In the genomic region with DNA sequence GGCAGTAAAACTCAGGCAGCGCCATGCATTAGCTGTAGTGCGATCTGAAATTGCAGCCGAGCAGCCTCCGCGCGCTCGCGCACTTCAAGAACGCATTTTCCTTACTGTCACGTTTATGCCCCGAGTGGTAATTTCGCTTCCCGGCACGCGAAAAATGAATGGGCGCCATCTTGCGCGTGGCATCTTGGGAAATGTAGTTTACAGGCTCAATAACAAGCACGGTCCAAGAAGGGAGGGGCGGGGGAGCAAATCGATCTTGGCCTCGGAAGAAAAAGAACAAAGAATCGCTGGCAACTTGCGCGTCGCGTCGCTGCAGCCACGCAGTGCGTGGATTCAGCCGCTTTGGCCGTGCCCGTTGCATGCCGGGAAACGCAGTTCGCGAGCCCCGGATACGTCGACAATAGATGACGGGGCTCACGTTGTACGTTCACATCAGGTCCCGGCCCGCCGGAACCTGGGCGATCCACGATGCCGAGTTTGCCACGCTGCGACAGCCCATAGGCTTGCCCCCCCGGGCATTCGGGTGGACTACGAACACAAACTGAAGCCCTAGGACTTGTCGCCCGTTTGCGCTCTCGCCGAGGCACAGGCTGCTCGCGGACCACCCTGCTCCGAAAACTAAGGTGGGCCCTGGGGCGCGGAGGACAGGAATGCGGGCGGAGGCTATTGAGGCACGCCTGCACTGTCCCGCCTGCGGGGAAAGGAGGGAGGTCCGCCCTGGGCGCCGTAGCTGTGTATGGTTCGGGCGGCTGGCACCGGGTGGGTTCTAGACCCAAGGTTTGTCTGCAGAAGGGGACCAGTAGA, we compare ENCODE assay signal across 8 cellular contexts. TPM values are rescaled to one million over a fixed set of nuclear protein-coding genes. Genes with fewer than 3 reads are reported as not detected.
DNase-seq lines count a peak whose midpoint lies in the region; ATAC-seq and TF ChIP-seq lines count a peak whose summit lies in the region.

A gene with protein sequence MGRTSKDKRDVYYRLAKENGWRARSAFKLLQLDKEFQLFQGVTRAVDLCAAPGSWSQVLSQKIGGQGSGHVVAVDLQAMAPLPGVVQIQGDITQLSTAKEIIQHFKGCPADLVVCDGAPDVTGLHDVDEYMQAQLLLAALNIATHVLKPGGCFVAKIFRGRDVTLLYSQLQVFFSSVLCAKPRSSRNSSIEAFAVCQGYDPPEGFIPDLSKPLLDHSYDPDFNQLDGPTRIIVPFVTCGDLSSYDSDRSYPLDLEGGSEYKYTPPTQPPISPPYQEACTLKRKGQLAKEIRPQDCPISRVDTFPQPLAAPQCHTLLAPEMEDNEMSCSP (plus strand): TSS at position 426 of the 804 bp plus-strand sequence. CDS start 1,849 bp downstream, outside the sequence.

- H3K36me3 Mint-ChIP-seq in WTC11: peaks cover 9% of the 10 kb centered on the region

- H3K4me3 ChIP-seq in cardiac fibroblast (replicated peaks in 1 of 2; ENCODE audit: low read depth in 2 of 2, low read length in 2 of 2): peak within 1 kb of the TSS; percentile 80

- ATAC-seq in GM18873 (IDR thresholded peaks at IDR 0.05; ENCODE audit: low FRiP score, unreplicated experiment): peak; percentile 81
- ATAC-seq in HG03139 (IDR thresholded peaks at IDR 0.05; ENCODE audit: unreplicated experiment): peak; percentile 85
- ATAC-seq in WTC11: peak; percentile 69

- in situ Hi-C loops in ACHN (cut with HindIII; ENCODE audit: low pct_ligation_motif_present, low pct_unique_long_range_greater_than_20kb, low sequenced_read_pairs): no loop called here

- CTCF ChIA-PET in WTC11 (lab: Charles Lee): interaction anchor here (0.8 kb wide), 1 partner anchor 8 kb away, joined by 3 read pairs; no protein-coding TSS in a partner anchor

- H3K27ac Mint-ChIP-seq in WTC11: peak within 1 kb of the TSS; percentile 95

- H3K27me3 Mint-ChIP-seq in WTC11 (ENCODE audit: low read depth): no peaks in the 10 kb centered on the region

- DNase-seq in ACHN: peak; percentile 68
- DNase-seq in NCI-H226: peak; percentile 81
- peak; percentile 44 for DNase-seq in WTC11 (ENCODE audit: low spot score)
- peak; percentile 94 to 95 for DNase-seq in cardiac fibroblast (ENCODE audit: low read depth in 2 of 2)
- DNase-seq in iPS-NIHi7 (ENCODE audit: extremely low spot score): peak; percentile 63
- peak; percentile 68 for DNase-seq in smooth muscle cell of the brain vasculature (ENCODE audit: low read depth, low spot score)

- H3K4me3 Mint-ChIP-seq in WTC11: peak within 1 kb of the TSS; percentile 93

- H3K9me3 Mint-ChIP-seq in WTC11: no peaks in the 10 kb centered on the region

- H3K4me1 Mint-ChIP-seq in WTC11: peaks cover 38% of the 10 kb centered on the region

- POLR2A ChIA-PET in WTC11 (lab: Charles Lee): no interaction called here

- TF ChIP-seq CTCF in WTC11 (IDR thresholded peaks at IDR 0.05) (no peak), cardiac fibroblast (IDR thresholded peaks at IDR 0.05; ENCODE audit: low read depth, low read length) (no peak)

TF ChIP-seq in WTC11, 78 proteins besides CTCF, POLR2A, EP300 and RAD21:
- TF ChIP-seq ZBTB21 (CRISPR knock-in tag; IDR thresholded peaks at IDR 0.05; ENCODE audit: borderline replicate concordance) (no peak), NFYB (CRISPR knock-in tag; conservative IDR thresholded peaks at IDR 0.05; ENCODE audit: low read depth) (no peak), ELF4 (CRISPR knock-in tag; IDR thresholded peaks at IDR 0.05; ENCODE audit: low read depth) (no peak), NFE2L1 (CRISPR knock-in tag; IDR thresholded peaks at IDR 0.05) (no peak), ZNF396 (CRISPR knock-in tag; IDR thresholded peaks at IDR 0.05; ENCODE audit: borderline replicate concordance) (no peak), FOXP1 (CRISPR knock-in tag; IDR thresholded peaks at IDR 0.05; ENCODE audit: borderline replicate concordance) (peak; percentile 57; the same call in 1 of the 2 replicates), MAX (CRISPR knock-in tag; IDR thresholded peaks at IDR 0.05) (peak; percentile 75), TEAD1 (CRISPR knock-in tag; IDR thresholded peaks at IDR 0.05) (0 out of 2 replicates have a peak, but pooled peaks have one; percentile 22), ZNF263 (CRISPR knock-in tag; IDR thresholded peaks at IDR 0.05; ENCODE audit: low read depth) (no peak), CREM (CRISPR knock-in tag; IDR thresholded peaks at IDR 0.05) (peak; percentile 81; the same call in 1 of the 2 replicates), ZNF317 (CRISPR knock-in tag; IDR thresholded peaks at IDR 0.05; ENCODE audit: borderline replicate concordance, low read depth) (no peak), ZNF121 (CRISPR knock-in tag; IDR thresholded peaks at IDR 0.05) (0 out of 2 replicates have a peak, but pooled peaks have one; percentile 7), CREB1 (CRISPR knock-in tag; IDR thresholded peaks at IDR 0.05) (no peak), FOXK1 (CRISPR knock-in tag; IDR thresholded peaks at IDR 0.05) (peak; percentile 51), HMGXB4 (CRISPR knock-in tag; IDR thresholded peaks at IDR 0.05) (0 out of 2 replicates have a peak, but pooled peaks have one; percentile 43), OVOL2 (CRISPR knock-in tag; IDR thresholded peaks at IDR 0.05; ENCODE audit: borderline replicate concordance) (no peak), ZNF416 (CRISPR knock-in tag; IDR thresholded peaks at IDR 0.05) (no peak)
- TF ChIP-seq, protein P1, sequence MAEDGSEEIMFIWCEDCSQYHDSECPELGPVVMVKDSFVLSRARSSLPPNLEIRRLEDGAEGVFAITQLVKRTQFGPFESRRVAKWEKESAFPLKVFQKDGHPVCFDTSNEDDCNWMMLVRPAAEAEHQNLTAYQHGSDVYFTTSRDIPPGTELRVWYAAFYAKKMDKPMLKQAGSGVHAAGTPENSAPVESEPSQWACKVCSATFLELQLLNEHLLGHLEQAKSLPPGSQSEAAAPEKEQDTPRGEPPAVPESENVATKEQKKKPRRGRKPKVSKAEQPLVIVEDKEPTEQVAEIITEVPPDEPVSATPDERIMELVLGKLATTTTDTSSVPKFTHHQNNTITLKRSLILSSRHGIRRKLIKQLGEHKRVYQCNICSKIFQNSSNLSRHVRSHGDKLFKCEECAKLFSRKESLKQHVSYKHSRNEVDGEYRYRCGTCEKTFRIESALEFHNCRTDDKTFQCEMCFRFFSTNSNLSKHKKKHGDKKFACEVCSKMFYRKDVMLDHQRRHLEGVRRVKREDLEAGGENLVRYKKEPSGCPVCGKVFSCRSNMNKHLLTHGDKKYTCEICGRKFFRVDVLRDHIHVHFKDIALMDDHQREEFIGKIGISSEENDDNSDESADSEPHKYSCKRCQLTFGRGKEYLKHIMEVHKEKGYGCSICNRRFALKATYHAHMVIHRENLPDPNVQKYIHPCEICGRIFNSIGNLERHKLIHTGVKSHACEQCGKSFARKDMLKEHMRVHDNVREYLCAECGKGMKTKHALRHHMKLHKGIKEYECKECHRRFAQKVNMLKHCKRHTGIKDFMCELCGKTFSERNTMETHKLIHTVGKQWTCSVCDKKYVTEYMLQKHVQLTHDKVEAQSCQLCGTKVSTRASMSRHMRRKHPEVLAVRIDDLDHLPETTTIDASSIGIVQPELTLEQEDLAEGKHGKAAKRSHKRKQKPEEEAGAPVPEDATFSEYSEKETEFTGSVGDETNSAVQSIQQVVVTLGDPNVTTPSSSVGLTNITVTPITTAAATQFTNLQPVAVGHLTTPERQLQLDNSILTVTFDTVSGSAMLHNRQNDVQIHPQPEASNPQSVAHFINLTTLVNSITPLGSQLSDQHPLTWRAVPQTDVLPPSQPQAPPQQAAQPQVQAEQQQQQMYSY (CRISPR knock-in tag; IDR thresholded peaks at IDR 0.05): no peak
- TF ChIP-seq, protein P2, sequence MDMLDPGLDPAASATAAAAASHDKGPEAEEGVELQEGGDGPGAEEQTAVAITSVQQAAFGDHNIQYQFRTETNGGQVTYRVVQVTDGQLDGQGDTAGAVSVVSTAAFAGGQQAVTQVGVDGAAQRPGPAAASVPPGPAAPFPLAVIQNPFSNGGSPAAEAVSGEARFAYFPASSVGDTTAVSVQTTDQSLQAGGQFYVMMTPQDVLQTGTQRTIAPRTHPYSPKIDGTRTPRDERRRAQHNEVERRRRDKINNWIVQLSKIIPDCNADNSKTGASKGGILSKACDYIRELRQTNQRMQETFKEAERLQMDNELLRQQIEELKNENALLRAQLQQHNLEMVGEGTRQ (CRISPR knock-in tag; IDR thresholded peaks at IDR 0.05): no peak
TF ChIP-seq in WTC11: peak in this region for 7.

RNA-seq across cellular contexts. Expression of the gene that starts here (rescaled TPM):
- total RNA-seq in WTC11 (2021): 50.2 to 54.5 TPM (median 53.9 TPM) in 3 replicates

Comparison
In these comparisons a context has a peak if more than half of its experiments do, and no peak if none do; other contexts are left out.
1. Peak in every context shown above with its lines: DNase-seq, ATAC-seq and H3K4me3 ChIP-seq.
2. DNase-seq: peak in every context shown above with its lines; median percentile 94 in cardiac fibroblast; 81 in NCI-H226; 68 in ACHN; 68 in smooth muscle cell of the brain vasculature; 63 in iPS-NIHi7; 44 in WTC11.